ENCODE assay signal across 14 cellular contexts in the genomic region with DNA sequence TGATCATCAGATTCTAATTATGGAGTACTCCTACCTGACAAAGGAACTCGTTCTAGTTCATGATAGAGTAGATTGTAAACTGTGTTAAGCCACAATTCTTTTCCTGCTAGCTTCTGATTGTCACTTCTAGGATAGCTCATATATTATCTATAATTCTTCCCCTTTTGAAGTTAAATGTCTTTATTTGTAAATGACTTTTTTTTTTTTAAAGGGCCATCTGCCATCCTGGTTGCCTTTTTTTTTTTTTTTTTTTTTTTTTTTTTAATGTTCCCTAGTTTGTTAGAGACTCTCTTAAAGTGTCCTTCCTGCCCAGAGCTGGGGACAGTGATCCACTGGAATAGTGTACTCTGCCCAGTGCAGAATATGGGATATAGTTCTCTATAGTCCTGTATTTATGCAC. TPM values are rescaled to one million over a fixed set of nuclear protein-coding genes. Genes with fewer than 3 reads are reported as not detected.
DNase-seq lines count a peak whose midpoint lies in the region; ATAC-seq and TF ChIP-seq lines count a peak whose summit lies in the region.
"Had no signal": no experiment of that assay in that cellular context is flagged by ENCODE, and none has a peak within 500 bp of the region (broad histone marks: within the 10 kb centered on the region; RNA-seq: fewer than 3 reads in every experiment).

No MANE protein-coding gene starts in this region.

- H3K4me3 ChIP-seq in DND-41 (ENCODE audit: low read depth in 1 of 2, low read length in 2 of 2), result no peak overlapping the region
- H3K4me3 ChIP-seq in naive thymus-derived CD4-positive, alpha-beta T cell (ENCODE audit: low read length), result no peak overlapping the region

- no peak for DNase-seq in CD14-positive monocyte (ENCODE audit: low spot score)
- DNase-seq in DND-41, result no peak
- no peak for DNase-seq in activated naive CD8-positive, alpha-beta T cell treated with anti-CD3 and anti-CD28 coated beads for 36 hours
- DNase-seq in naive thymus-derived CD4-positive, alpha-beta T cell, result no peak
- no peak for DNase-seq in SKM-1 treated with dmso at 0.1 percent for 144 hours (lab: John Stamatoyannopoulos, UW; ENCODE audit: unreplicated experiment)
- DNase-seq in NAMALWA (ENCODE audit: low spot score), result no peak
- DNase-seq: activated CD8-positive, alpha-beta memory T cell treated with anti-CD3 and anti-CD28 coated beads, Interleukin-2, amount 50 U/mL, for 48 hours; H9; midbrain; NCI-H1436; NCI-H345; WERI-Rb-1 had no signal

- H3K27me3 ChIP-seq in DND-41 (ENCODE audit: insufficient read depth, low read length, poor library complexity), result no peaks in the 10 kb centered on the region
- no peaks in the 10 kb centered on the region for H3K27me3 ChIP-seq in naive thymus-derived CD4-positive, alpha-beta T cell (ENCODE audit: control insufficient read depth in 2 of 2, insufficient read depth in 2 of 2, low read length in 2 of 2)

- H3K4me1 Mint-ChIP-seq in CD14-positive monocyte, result peaks cover 40% of the 10 kb centered on the region
- peaks cover 50% of the 10 kb centered on the region for H3K4me1 Mint-ChIP-seq in activated naive CD8-positive, alpha-beta T cell treated with anti-CD3 and anti-CD28 coated beads for 36 hours
- peaks cover 35 to 60% (median 50%) of the 10 kb centered on the region in 7 donors for H3K4me1 Mint-ChIP-seq in naive thymus-derived CD4-positive, alpha-beta T cell

- H3K27ac Mint-ChIP-seq in CD14-positive monocyte, result peak overlapping the region in 4 of 7 donors; percentile 18 to 63 (median 33)
- peak overlapping the region; percentile 40 for H3K27ac Mint-ChIP-seq in activated naive CD8-positive, alpha-beta T cell treated with anti-CD3 and anti-CD28 coated beads for 36 hours
- H3K27ac Mint-ChIP-seq in naive thymus-derived CD4-positive, alpha-beta T cell, result peak overlapping the region in 8 of 9 donors; percentile 19 to 73 (median 50)

- TF ChIP-seq CTCF in CD14-positive monocyte (IDR thresholded peaks at IDR 0.05) (no peak), DND-41 (IDR thresholded peaks at IDR 0.05; ENCODE audit: borderline replicate concordance, extremely low read depth, low read length, poor library complexity, severe bottlenecking) (no peak)

- no peaks in the 10 kb centered on the region for H3K27me3 Mint-ChIP-seq in CD14-positive monocyte (ENCODE audit: low read depth in 3 of 3)
- no peaks in the 10 kb centered on the region for H3K27me3 Mint-ChIP-seq in activated naive CD8-positive, alpha-beta T cell treated with anti-CD3 and anti-CD28 coated beads for 36 hours
- no peaks in the 10 kb centered on the region for H3K27me3 Mint-ChIP-seq in naive thymus-derived CD4-positive, alpha-beta T cell

- H3K9ac ChIP-seq in DND-41 (ENCODE audit: low read depth, low read length), result no peak overlapping the region

- H3K27ac ChIP-seq in DND-41 (ENCODE audit: low read length), result no peak overlapping the region
- H3K27ac ChIP-seq in naive thymus-derived CD4-positive, alpha-beta T cell (ENCODE audit: low read depth, low read length), result no peak overlapping the region
- H3K27ac ChIP-seq: C4-2B, WERI-Rb-1 had no signal

- peaks cover 57% of the 10 kb centered on the region for H3K4me1 ChIP-seq in DND-41 (ENCODE audit: insufficient read depth, low read length)
- H3K4me1 ChIP-seq in naive thymus-derived CD4-positive, alpha-beta T cell (ENCODE audit: control insufficient read depth in 2 of 2, insufficient read depth in 2 of 2, low read length in 2 of 2), result peaks cover 7 to 12% of the 10 kb centered on the region in 2 donors

- no peaks in the 10 kb centered on the region for H3K9me3 Mint-ChIP-seq in CD14-positive monocyte
- H3K9me3 Mint-ChIP-seq in activated naive CD8-positive, alpha-beta T cell treated with anti-CD3 and anti-CD28 coated beads for 36 hours, result peaks cover 3% of the 10 kb centered on the region
- H3K9me3 Mint-ChIP-seq in naive thymus-derived CD4-positive, alpha-beta T cell, result no peaks in the 10 kb centered on the region
- H3K9me3 Mint-ChIP-seq: H9 had no signal

- no peak for ATAC-seq in DND-41 (ENCODE audit: insufficient read depth, low read depth)
- no peak for ATAC-seq in naive thymus-derived CD4-positive, alpha-beta T cell
- no peak for ATAC-seq in activated CD4-positive, CD25-positive, alpha-beta regulatory T cell treated with anti-CD3 and anti-CD28 coated beads, Interleukin-2, amount 50 U/mL, for 24 hours

- H3K36me3 ChIP-seq in DND-41 (ENCODE audit: insufficient read depth, low read length), result peaks cover 63% of the 10 kb centered on the region
- H3K36me3 ChIP-seq in naive thymus-derived CD4-positive, alpha-beta T cell (ENCODE audit: control insufficient read depth in 2 of 3, insufficient read depth in 3 of 3, low read length in 3 of 3), result peaks cover 0 to 23% (median 7%) of the 10 kb centered on the region in 3 experiments

- peaks cover 35 to 58% of the 10 kb centered on the region in 2 donors for H3K36me3 Mint-ChIP-seq in CD14-positive monocyte
- H3K36me3 Mint-ChIP-seq in activated naive CD8-positive, alpha-beta T cell treated with anti-CD3 and anti-CD28 coated beads for 36 hours, result peaks cover 42% of the 10 kb centered on the region
- H3K36me3 Mint-ChIP-seq in naive thymus-derived CD4-positive, alpha-beta T cell, result peaks cover 5 to 35% (median 20%) of the 10 kb centered on the region in 5 donors

- no peak overlapping the region for H2AFZ ChIP-seq in DND-41 (ENCODE audit: low read depth, low read length)

- POLR2A ChIA-PET in naive thymus-derived CD4-positive, alpha-beta T cell (lab: Charles Lee), result interaction anchor here (1.7 kb wide), 1 partner anchor 37 kb away, joined by 4 read pairs; the partner anchor contains the start of gene UPF3A

- peaks cover 95% of the 10 kb centered on the region for H3K79me2 ChIP-seq in DND-41 (ENCODE audit: insufficient read depth, low read length)

- H3K4me3 Mint-ChIP-seq in CD14-positive monocyte, result no peak overlapping the region
- no peak overlapping the region for H3K4me3 Mint-ChIP-seq in activated naive CD8-positive, alpha-beta T cell treated with anti-CD3 and anti-CD28 coated beads for 36 hours
- H3K4me3 Mint-ChIP-seq in naive thymus-derived CD4-positive, alpha-beta T cell, result peak overlapping the region in 4 of 10 donors; percentile 5 to 10 (median 7)
- H3K4me3 Mint-ChIP-seq: H9 had no signal

- H3K9me3 ChIP-seq in DND-41 (ENCODE audit: insufficient read depth, low read length, severe bottlenecking), result no peaks in the 10 kb centered on the region
- H3K9me3 ChIP-seq in naive thymus-derived CD4-positive, alpha-beta T cell (ENCODE audit: control insufficient read depth in 2 of 3, low read length in 3 of 3), result no peaks in the 10 kb centered on the region

- H3K4me2 ChIP-seq in DND-41 (ENCODE audit: insufficient read depth, low read length), result peak overlapping the region; percentile 85; the same call in 1 of the 2 replicates

- CTCF ChIA-PET in naive thymus-derived CD4-positive, alpha-beta T cell (lab: Charles Lee), result interaction anchor here (0.7 kb wide), 2 partner anchors 204 to 512 kb away, joined by 4 read pairs; no protein-coding TSS in a partner anchor

- H4K20me1 ChIP-seq in DND-41 (ENCODE audit: insufficient read depth, low read length), result peaks cover 65% of the 10 kb centered on the region

- intact Hi-C loops in CD14-positive monocyte (cut with micrococcal nuclease), result no loop called here
- intact Hi-C loops in naive thymus-derived CD4-positive, alpha-beta T cell (cut with micrococcal nuclease), result no loop called here

RNA-seq across cellular contexts. Expression of gene CHAMP1, which starts 4.3 kb away (rescaled TPM):
- polyA plus RNA-seq in CD14-positive monocyte, result 10 to 100 TPM in 1 of 2 donors, 1 to 10 TPM in 1; 8.9 to 12.9 TPM
- total RNA-seq in activated naive CD8-positive, alpha-beta T cell treated with anti-CD3 and anti-CD28 coated beads for 36 hours, result 10 to 100 TPM; 46.2 to 46.6 TPM
- total RNA-seq in naive thymus-derived CD4-positive, alpha-beta T cell, result 10 to 100 TPM in 4 of 5 experiments, 1 to 10 TPM in 1; 9.1 to 31.3 (median 24.0) TPM
- polyA plus RNA-seq in naive thymus-derived CD4-positive, alpha-beta T cell, result 10 to 100 TPM in 1 of 2 donors, 1 to 10 TPM in 1; 9.8 to 13.3 TPM

RNA-seq across cellular contexts. Expression of gene UPF3A, which starts 37.2 kb away (rescaled TPM):
- 1 to 10 TPM; 6.1 to 7.0 TPM for polyA plus RNA-seq in CD14-positive monocyte
- total RNA-seq in activated naive CD8-positive, alpha-beta T cell treated with anti-CD3 and anti-CD28 coated beads for 36 hours, result 10 to 100 TPM; 42.9 to 45.9 TPM
- total RNA-seq in naive thymus-derived CD4-positive, alpha-beta T cell, result 10 to 100 TPM; 30.1 to 88.7 (median 62.9) TPM
- polyA plus RNA-seq in naive thymus-derived CD4-positive, alpha-beta T cell, result 10 to 100 TPM; 12.3 to 24.4 TPM
